Comparison of ENCODE assay signal across 8 cellular contexts in the genomic region with DNA sequence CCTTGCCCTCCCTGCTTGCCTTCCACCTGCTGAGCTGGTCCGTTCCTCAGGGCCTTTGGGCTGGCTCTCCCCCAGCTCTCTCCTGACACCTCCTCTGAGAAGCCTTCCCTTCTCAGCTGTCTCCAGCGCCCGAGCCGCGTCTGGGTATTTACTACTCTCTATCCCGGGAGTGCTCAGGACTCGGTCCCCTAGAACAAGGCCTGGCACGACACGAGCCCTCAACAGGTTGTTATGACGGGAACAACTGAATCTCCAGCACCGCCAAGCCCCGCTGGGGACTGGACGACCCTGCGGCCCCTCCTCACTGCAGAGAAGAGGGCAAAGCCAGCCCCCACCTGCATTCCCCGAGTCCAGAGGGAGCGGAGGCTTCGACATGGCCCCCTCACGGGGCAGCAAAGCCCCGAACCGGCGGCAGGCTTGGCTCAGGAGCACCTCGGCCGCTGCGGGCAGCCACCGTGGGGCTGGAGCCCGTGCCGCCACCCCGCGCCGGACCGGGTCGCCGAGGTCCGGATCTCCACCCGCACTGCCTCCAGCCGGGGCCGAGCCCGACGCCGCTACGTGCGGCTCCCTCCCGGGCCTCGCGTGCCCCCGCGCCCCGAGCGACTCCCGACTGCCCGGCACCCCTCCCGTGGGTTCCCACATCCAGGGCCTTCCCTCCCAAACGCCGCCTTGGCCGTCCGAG. TPM values are rescaled to one million over a fixed set of nuclear protein-coding genes. Genes with fewer than 3 reads are reported as not detected.
DNase-seq lines count a peak whose midpoint lies in the region; ATAC-seq and TF ChIP-seq lines count a peak whose summit lies in the region.

No MANE protein-coding gene starts in this region.

- CTCF ChIA-PET in MCF 10A (lab: Yijun Ruan, JAX): interaction anchor here (2.2 kb wide), 1 partner anchor 14 kb away, joined by 15 read pairs; no protein-coding TSS in a partner anchor

- H3K36me3 ChIP-seq in MM.1S (replicated peaks; ENCODE audit: insufficient read depth, low read length): no peaks in the 10 kb centered on the region

- peak overlapping the region; percentile 77 for H3K4me3 Mint-ChIP-seq in MCF 10A (ENCODE audit: unreplicated experiment)
- peak overlapping the region; percentile 93 for H3K4me3 Mint-ChIP-seq in stimulated activated naive CD8-positive, alpha-beta T cell treated with anti-CD3 and anti-CD28 coated beads, Interleukin-15, Interleukin-2, amounts not matched to agents 100 ng/mL and 50 ng/mL, for 24 hours

- 0 out of 2 replicates have a peak, but pooled peaks cover 4% of the 10 kb centered on the region for H4K20me1 ChIP-seq in MM.1S (ENCODE audit: insufficient read depth, low read length)

- peaks cover 6% of the 10 kb centered on the region; the same call in 1 of the 2 replicates for H3F3A ChIP-seq in MM.1S (ENCODE audit: insufficient read depth, low read length)

- no peaks in the 10 kb centered on the region for H3K27me3 Mint-ChIP-seq in MCF 10A (ENCODE audit: insufficient read depth, unreplicated experiment)
- no peaks in the 10 kb centered on the region for H3K27me3 Mint-ChIP-seq in stimulated activated naive CD8-positive, alpha-beta T cell treated with anti-CD3 and anti-CD28 coated beads, Interleukin-15, Interleukin-2, amounts not matched to agents 100 ng/mL and 50 ng/mL, for 24 hours

- TF ChIP-seq CTCF in C4-2B (conservative IDR thresholded peaks at IDR 0.05): no peak
- TF ChIP-seq CTCF in MM.1S (IDR thresholded peaks at IDR 0.05; ENCODE audit: low read length): no peak
- no peak for TF ChIP-seq CTCF in MCF 10A (IDR thresholded peaks at IDR 0.05; ENCODE audit: unreplicated experiment)

- no peaks in the 10 kb centered on the region for H3K27me3 ChIP-seq in MM.1S (replicated peaks; ENCODE audit: insufficient read depth, low read length)

- H2AFZ ChIP-seq in MM.1S (ENCODE audit: low read length): peak overlapping the region; percentile 65; the same call in 1 of the 2 replicates

- H3K27ac Mint-ChIP-seq in MCF 10A (ENCODE audit: low read depth, unreplicated experiment): peak overlapping the region; percentile 92
- no peak overlapping the region for H3K27ac Mint-ChIP-seq in stimulated activated naive CD8-positive, alpha-beta T cell treated with anti-CD3 and anti-CD28 coated beads, Interleukin-15, Interleukin-2, amounts not matched to agents 100 ng/mL and 50 ng/mL, for 24 hours

- peaks cover 29% of the 10 kb centered on the region for H3K36me3 Mint-ChIP-seq in MCF 10A (ENCODE audit: insufficient read depth, unreplicated experiment)
- H3K36me3 Mint-ChIP-seq in stimulated activated naive CD8-positive, alpha-beta T cell treated with anti-CD3 and anti-CD28 coated beads, Interleukin-15, Interleukin-2, amounts not matched to agents 100 ng/mL and 50 ng/mL, for 24 hours (ENCODE audit: low read depth): no peaks in the 10 kb centered on the region

- H3K4me1 ChIP-seq in MM.1S (ENCODE audit: low read length): peaks cover 17% of the 10 kb centered on the region

- no peaks in the 10 kb centered on the region for H3K9me3 ChIP-seq in MM.1S (replicated peaks; ENCODE audit: insufficient read depth, low read length)

- peak overlapping the region; percentile 88 for H3K9ac ChIP-seq in MM.1S (ENCODE audit: low read length)

- BruUV-seq in MCF 10A (replicated peaks; lab: Mats Ljungman, UMichigan): no TSS peak

- H3K9me3 Mint-ChIP-seq in MCF 10A (ENCODE audit: unreplicated experiment): no peaks in the 10 kb centered on the region
- H3K9me3 Mint-ChIP-seq in stimulated activated naive CD8-positive, alpha-beta T cell treated with anti-CD3 and anti-CD28 coated beads, Interleukin-15, Interleukin-2, amounts not matched to agents 100 ng/mL and 50 ng/mL, for 24 hours: no peaks in the 10 kb centered on the region

- DNase-seq in MM.1S (peak; percentile 20), MCF 10A (ENCODE audit: unreplicated experiment) (no peak), left colon (peak in 1 of 2 donors; percentile 58), MV-4-11 (lab: John Stamatoyannopoulos, UW) (no peak), NCI-H2196 (lab: John Stamatoyannopoulos, UW; ENCODE audit: unreplicated experiment) (no peak)

- H3K27ac ChIP-seq in C4-2B (peak overlapping the region; percentile 93), MM.1S (ENCODE audit: low read length) (peak overlapping the region; percentile 92; the same call in 1 of the 2 replicates)

- intact Hi-C loops in MCF 10A (cut with micrococcal nuclease) (loop anchor here (1.0 to 5.0 kb wide), 4 partner anchors 14 to 373 kb away; no protein-coding TSS in a partner anchor), left colon (cut with DNase I, micrococcal nuclease) (no loop called here)

- H3K4me2 ChIP-seq in MM.1S (ENCODE audit: low read depth, low read length): peak overlapping the region; percentile 98

- peak; percentile 3 for ATAC-seq in GM19467 (IDR thresholded peaks at IDR 0.05; ENCODE audit: unreplicated experiment)
- ATAC-seq in left colon: peak; percentile 22

- H3K4me1 Mint-ChIP-seq in MCF 10A (ENCODE audit: insufficient read depth, unreplicated experiment): peaks cover 25% of the 10 kb centered on the region
- H3K4me1 Mint-ChIP-seq in stimulated activated naive CD8-positive, alpha-beta T cell treated with anti-CD3 and anti-CD28 coated beads, Interleukin-15, Interleukin-2, amounts not matched to agents 100 ng/mL and 50 ng/mL, for 24 hours (ENCODE audit: low read depth): peaks cover 28% of the 10 kb centered on the region

- peak overlapping the region; percentile 86 for H3K4me3 ChIP-seq in MM.1S (ENCODE audit: low read length)

- no peaks in the 10 kb centered on the region for H3K9me2 ChIP-seq in MM.1S (replicated peaks; ENCODE audit: insufficient read depth, low read length)

- H3K79me2 ChIP-seq in MM.1S (ENCODE audit: low read length): peaks cover 57% of the 10 kb centered on the region

- POLR2A ChIA-PET in MCF 10A (lab: Yijun Ruan, JAX): interaction anchor here (0.6 to 3.2 kb wide), 8 partner anchors 9 to 1232 kb away, joined by 3 to 18 read pairs (median 6); a partner anchor contains a TSS

RNA-seq across cellular contexts. Expression of a gene that starts 0.8 kb away (rescaled TPM):
- total RNA-seq in MCF 10A (2022) (47.0 and 57.2 TPM in 2 replicates), left colon (10 to 100 TPM; 21.9 to 25.7 TPM)

RNA-seq across cellular contexts. Expression of a gene that starts 8.5 kb away (rescaled TPM):
- total RNA-seq in MCF 10A (2022) (12.5 and 17.5 TPM in 2 replicates), left colon (10 to 100 TPM; 10.4 to 16.4 TPM)

RNA-seq across cellular contexts. Expression of a gene that starts 39.2 kb away (rescaled TPM):
- total RNA-seq in MCF 10A (2022) (10.1 and 10.4 TPM in 2 replicates), left colon (10 to 100 TPM; 12.6 to 20.8 TPM)
